ENCODE assay signal across 1 cellular context in the genomic region with DNA sequence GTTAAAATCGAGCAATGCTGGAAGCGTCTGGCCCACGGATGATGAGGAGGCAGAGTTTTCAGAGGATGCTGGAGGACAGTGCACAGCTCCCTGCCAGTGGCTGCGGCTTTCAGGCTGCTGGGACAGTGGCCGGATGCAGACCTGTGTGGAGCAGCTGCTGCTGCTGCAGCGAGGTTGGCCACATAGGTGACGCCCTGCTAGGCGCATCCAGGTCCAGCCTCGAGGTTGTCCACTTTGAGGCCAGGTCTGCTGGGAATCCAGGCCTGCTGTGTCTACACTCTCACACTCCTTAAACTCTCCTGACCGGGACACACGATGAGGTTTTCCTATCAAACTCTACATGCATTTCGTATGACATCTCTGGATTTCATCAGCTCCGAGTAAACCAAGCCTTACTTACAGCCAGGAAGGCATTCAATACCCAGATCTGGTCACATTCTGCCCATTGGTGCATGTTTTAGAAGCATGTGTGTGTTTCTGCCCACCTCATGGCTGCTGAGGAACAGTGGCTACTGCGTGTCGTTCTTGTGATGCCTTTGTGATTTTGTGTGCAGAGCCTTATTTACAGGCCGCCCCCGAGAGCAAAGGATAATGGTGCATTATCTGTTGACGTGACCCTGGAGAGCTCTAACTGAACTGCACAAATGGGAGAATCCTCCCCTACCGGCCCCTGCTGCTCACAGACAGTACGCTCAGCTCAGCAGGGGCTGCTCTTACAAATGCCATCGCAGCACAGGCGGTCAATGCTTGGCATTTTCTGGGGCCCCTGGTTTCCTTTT.
A peak's percentile ranks its signal among the peaks of the same experiment; 100 is the strongest.
TF ChIP-seq lines count a peak whose summit lies in the region.

No MANE protein-coding gene starts in this region.

TF ChIP-seq in HepG2, 621 proteins besides CTCF, POLR2A, EP300 and RAD21 (continued from another document and continues in another):
- no peak for TF ChIP-seq MZF1 (CRISPR knock-in tag; IDR thresholded peaks at IDR 0.05; ENCODE audit: borderline replicate concordance)
- TF ChIP-seq NR2F1 (CRISPR knock-in tag; IDR thresholded peaks at IDR 0.05), result no peak
- TF ChIP-seq, protein P1, sequence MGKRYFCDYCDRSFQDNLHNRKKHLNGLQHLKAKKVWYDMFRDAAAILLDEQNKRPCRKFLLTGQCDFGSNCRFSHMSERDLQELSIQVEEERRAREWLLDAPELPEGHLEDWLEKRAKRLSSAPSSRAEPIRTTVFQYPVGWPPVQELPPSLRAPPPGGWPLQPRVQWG (CRISPR knock-in tag; IDR thresholded peaks at IDR 0.05; ENCODE audit: borderline replicate concordance, low read depth), result no peak
- TF ChIP-seq, protein P2, sequence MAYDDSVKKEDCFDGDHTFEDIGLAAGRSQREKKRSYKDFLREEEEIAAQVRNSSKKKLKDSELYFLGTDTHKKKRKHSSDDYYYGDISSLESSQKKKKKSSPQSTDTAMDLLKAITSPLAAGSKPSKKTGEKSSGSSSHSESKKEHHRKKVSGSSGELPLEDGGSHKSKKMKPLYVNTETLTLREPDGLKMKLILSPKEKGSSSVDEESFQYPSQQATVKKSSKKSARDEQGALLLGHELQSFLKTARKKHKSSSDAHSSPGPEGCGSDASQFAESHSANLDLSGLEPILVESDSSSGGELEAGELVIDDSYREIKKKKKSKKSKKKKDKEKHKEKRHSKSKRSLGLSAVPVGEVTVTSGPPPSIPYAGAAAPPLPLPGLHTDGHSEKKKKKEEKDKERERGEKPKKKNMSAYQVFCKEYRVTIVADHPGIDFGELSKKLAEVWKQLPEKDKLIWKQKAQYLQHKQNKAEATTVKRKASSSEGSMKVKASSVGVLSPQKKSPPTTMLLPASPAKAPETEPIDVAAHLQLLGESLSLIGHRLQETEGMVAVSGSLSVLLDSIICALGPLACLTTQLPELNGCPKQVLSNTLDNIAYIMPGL (CRISPR knock-in tag; IDR thresholded peaks at IDR 0.05; ENCODE audit: borderline replicate concordance in 1 of 2, low read depth in 1 of 2), result 0 out of 4 replicates have a peak, but pooled peaks of 1 of the 2 experiments have one; percentile 12
- TF ChIP-seq TAF15 (IDR thresholded peaks at IDR 0.05; ENCODE audit: low read depth, low read length, poor library complexity, severe bottlenecking), result no peak
- TF ChIP-seq ZNF382 (CRISPR knock-in tag; IDR thresholded peaks at IDR 0.05; ENCODE audit: borderline replicate concordance), result no peak
- no peak for TF ChIP-seq MAFF (IDR thresholded peaks at IDR 0.05; ENCODE audit: low read depth, low read length)
- TF ChIP-seq HNRNPLL (IDR thresholded peaks at IDR 0.05; ENCODE audit: low read depth, low read length, poor library complexity, severe bottlenecking), result no peak
- no peak for TF ChIP-seq ZNF367 (CRISPR knock-in tag; IDR thresholded peaks at IDR 0.05; ENCODE audit: borderline replicate concordance)
- TF ChIP-seq ZNF850 (CRISPR knock-in tag; conservative IDR thresholded peaks at IDR 0.05), result no peak
- TF ChIP-seq, protein P3, sequence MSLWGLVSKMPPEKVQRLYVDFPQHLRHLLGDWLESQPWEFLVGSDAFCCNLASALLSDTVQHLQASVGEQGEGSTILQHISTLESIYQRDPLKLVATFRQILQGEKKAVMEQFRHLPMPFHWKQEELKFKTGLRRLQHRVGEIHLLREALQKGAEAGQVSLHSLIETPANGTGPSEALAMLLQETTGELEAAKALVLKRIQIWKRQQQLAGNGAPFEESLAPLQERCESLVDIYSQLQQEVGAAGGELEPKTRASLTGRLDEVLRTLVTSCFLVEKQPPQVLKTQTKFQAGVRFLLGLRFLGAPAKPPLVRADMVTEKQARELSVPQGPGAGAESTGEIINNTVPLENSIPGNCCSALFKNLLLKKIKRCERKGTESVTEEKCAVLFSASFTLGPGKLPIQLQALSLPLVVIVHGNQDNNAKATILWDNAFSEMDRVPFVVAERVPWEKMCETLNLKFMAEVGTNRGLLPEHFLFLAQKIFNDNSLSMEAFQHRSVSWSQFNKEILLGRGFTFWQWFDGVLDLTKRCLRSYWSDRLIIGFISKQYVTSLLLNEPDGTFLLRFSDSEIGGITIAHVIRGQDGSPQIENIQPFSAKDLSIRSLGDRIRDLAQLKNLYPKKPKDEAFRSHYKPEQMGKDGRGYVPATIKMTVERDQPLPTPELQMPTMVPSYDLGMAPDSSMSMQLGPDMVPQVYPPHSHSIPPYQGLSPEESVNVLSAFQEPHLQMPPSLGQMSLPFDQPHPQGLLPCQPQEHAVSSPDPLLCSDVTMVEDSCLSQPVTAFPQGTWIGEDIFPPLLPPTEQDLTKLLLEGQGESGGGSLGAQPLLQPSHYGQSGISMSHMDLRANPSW (CRISPR knock-in tag; IDR thresholded peaks at IDR 0.05; ENCODE audit: borderline replicate concordance), result 0 out of 2 replicates have a peak, but pooled peaks have one; percentile 21
- TF ChIP-seq NFIC (IDR thresholded peaks at IDR 0.05; ENCODE audit: low read length), result no peak
- TF ChIP-seq NFATC3 (CRISPR knock-in tag; IDR thresholded peaks at IDR 0.05), result no peak
- TF ChIP-seq, protein P4, sequence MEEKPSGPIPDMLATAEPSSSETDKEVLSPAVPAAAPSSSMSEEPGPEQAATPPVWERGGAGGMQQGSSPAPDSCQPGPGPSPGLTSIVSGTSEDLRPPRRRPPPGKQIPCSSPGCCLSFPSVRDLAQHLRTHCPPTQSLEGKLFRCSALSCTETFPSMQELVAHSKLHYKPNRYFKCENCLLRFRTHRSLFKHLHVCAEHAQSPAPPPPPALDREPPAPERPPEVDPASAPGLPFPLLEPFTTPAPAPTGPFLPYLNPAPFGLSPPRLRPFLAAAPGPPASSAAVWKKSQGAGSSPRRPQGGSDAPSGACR (CRISPR knock-in tag; IDR thresholded peaks at IDR 0.05), result peak; percentile 86; the same call in 1 of the 2 replicates
- no peak for TF ChIP-seq ZNF460 (CRISPR knock-in tag; IDR thresholded peaks at IDR 0.05; ENCODE audit: borderline replicate concordance)
- peak; percentile 79; the same call in 1 of the 2 replicates for TF ChIP-seq ZBTB38 (CRISPR knock-in tag; IDR thresholded peaks at IDR 0.05)
- no peak for TF ChIP-seq ZNF235 (CRISPR knock-in tag; IDR thresholded peaks at IDR 0.05; ENCODE audit: borderline replicate concordance)
- no peak for TF ChIP-seq MED13 (CRISPR knock-in tag; IDR thresholded peaks at IDR 0.05)
- no peak for TF ChIP-seq TOE1 (CRISPR knock-in tag; IDR thresholded peaks at IDR 0.05)
- no peak for TF ChIP-seq ZNF160 (CRISPR knock-in tag; IDR thresholded peaks at IDR 0.05)
- no peak for TF ChIP-seq NONO (IDR thresholded peaks at IDR 0.05)
- TF ChIP-seq NONO (CRISPR knock-in tag; conservative IDR thresholded peaks at IDR 0.05), result 0 out of 2 replicates have a peak, but pooled peaks have one; percentile 30
- no peak for TF ChIP-seq SIX4 (CRISPR knock-in tag; IDR thresholded peaks at IDR 0.05)
- TF ChIP-seq GABPA (IDR thresholded peaks at IDR 0.05; ENCODE audit: low read depth, low read length), result no peak
- no peak for TF ChIP-seq GABPA (CRISPR knock-in tag; IDR thresholded peaks at IDR 0.05; ENCODE audit: low read depth)
- TF ChIP-seq MTA1 (CRISPR knock-in tag; IDR thresholded peaks at IDR 0.05; ENCODE audit: borderline replicate concordance), result no peak
- no peak for TF ChIP-seq SMAD9 (CRISPR knock-in tag; IDR thresholded peaks at IDR 0.05)
- TF ChIP-seq RXRA (CRISPR knock-in tag; IDR thresholded peaks at IDR 0.05), result no peak; the same call in 1 of the 2 replicates
- TF ChIP-seq ZNF12 (CRISPR knock-in tag; IDR thresholded peaks at IDR 0.05), result no peak
- no peak for TF ChIP-seq ZC3H4 (CRISPR knock-in tag; IDR thresholded peaks at IDR 0.05; ENCODE audit: borderline replicate concordance)
- TF ChIP-seq ZNF124 (CRISPR knock-in tag; IDR thresholded peaks at IDR 0.05), result no peak
- TF ChIP-seq ZSCAN21 (CRISPR knock-in tag; IDR thresholded peaks at IDR 0.05; ENCODE audit: borderline replicate concordance), result no peak
- no peak for TF ChIP-seq ZFP36L2 (CRISPR knock-in tag; IDR thresholded peaks at IDR 0.05)
- 0 out of 2 replicates have a peak, but pooled peaks have one; percentile 60 for TF ChIP-seq ZNF451 (CRISPR knock-in tag; IDR thresholded peaks at IDR 0.05)
- peak; percentile 13 for TF ChIP-seq SMC3 (IDR thresholded peaks at IDR 0.05; ENCODE audit: low read length)
- no peak for TF ChIP-seq ZNF720 (CRISPR knock-in tag; IDR thresholded peaks at IDR 0.05)
- no peak for TF ChIP-seq ZNF879 (CRISPR knock-in tag; IDR thresholded peaks at IDR 0.05)
- TF ChIP-seq, protein P5, sequence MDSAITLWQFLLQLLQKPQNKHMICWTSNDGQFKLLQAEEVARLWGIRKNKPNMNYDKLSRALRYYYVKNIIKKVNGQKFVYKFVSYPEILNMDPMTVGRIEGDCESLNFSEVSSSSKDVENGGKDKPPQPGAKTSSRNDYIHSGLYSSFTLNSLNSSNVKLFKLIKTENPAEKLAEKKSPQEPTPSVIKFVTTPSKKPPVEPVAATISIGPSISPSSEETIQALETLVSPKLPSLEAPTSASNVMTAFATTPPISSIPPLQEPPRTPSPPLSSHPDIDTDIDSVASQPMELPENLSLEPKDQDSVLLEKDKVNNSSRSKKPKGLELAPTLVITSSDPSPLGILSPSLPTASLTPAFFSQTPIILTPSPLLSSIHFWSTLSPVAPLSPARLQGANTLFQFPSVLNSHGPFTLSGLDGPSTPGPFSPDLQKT (CRISPR knock-in tag; IDR thresholded peaks at IDR 0.05; ENCODE audit: borderline replicate concordance), result no peak
- TF ChIP-seq ZNF777 (CRISPR knock-in tag; IDR thresholded peaks at IDR 0.05), result no peak
- TF ChIP-seq, protein P6, sequence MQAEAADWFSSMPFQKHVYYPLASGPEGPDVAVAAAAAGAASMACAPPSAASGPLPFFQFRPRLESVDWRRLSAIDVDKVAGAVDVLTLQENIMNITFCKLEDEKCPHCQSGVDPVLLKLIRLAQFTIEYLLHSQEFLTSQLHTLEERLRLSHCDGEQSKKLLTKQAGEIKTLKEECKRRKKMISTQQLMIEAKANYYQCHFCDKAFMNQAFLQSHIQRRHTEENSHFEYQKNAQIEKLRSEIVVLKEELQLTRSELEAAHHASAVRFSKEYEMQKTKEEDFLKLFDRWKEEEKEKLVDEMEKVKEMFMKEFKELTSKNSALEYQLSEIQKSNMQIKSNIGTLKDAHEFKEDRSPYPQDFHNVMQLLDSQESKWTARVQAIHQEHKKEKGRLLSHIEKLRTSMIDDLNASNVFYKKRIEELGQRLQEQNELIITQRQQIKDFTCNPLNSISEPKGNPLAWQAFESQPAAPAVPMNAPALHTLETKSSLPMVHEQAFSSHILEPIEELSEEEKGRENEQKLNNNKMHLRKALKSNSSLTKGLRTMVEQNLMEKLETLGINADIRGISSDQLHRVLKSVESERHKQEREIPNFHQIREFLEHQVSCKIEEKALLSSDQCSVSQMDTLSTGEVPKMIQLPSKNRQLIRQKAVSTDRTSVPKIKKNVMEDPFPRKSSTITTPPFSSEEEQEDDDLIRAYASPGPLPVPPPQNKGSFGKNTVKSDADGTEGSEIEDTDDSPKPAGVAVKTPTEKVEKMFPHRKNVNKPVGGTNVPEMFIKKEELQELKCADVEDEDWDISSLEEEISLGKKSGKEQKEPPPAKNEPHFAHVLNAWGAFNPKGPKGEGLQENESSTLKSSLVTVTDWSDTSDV (CRISPR knock-in tag; IDR thresholded peaks at IDR 0.05), result no peak
- TF ChIP-seq, protein P7, sequence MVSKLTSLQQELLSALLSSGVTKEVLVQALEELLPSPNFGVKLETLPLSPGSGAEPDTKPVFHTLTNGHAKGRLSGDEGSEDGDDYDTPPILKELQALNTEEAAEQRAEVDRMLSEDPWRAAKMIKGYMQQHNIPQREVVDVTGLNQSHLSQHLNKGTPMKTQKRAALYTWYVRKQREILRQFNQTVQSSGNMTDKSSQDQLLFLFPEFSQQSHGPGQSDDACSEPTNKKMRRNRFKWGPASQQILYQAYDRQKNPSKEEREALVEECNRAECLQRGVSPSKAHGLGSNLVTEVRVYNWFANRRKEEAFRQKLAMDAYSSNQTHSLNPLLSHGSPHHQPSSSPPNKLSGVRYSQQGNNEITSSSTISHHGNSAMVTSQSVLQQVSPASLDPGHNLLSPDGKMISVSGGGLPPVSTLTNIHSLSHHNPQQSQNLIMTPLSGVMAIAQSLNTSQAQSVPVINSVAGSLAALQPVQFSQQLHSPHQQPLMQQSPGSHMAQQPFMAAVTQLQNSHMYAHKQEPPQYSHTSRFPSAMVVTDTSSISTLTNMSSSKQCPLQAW (CRISPR knock-in tag; IDR thresholded peaks at IDR 0.05), result peak; percentile 87
- peak; percentile 77 for TF ChIP-seq HDAC1 (CRISPR knock-in tag; IDR thresholded peaks at IDR 0.05)
- TF ChIP-seq, protein P8, sequence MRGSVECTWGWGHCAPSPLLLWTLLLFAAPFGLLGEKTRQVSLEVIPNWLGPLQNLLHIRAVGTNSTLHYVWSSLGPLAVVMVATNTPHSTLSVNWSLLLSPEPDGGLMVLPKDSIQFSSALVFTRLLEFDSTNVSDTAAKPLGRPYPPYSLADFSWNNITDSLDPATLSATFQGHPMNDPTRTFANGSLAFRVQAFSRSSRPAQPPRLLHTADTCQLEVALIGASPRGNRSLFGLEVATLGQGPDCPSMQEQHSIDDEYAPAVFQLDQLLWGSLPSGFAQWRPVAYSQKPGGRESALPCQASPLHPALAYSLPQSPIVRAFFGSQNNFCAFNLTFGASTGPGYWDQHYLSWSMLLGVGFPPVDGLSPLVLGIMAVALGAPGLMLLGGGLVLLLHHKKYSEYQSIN (CRISPR knock-in tag; IDR thresholded peaks at IDR 0.05; ENCODE audit: borderline replicate concordance), result no peak
- no peak for TF ChIP-seq ZNF3 (CRISPR knock-in tag; IDR thresholded peaks at IDR 0.05)
- no peak for TF ChIP-seq NR3C1 (CRISPR knock-in tag; IDR thresholded peaks at IDR 0.05)
- TF ChIP-seq ZSCAN22 (CRISPR knock-in tag; IDR thresholded peaks at IDR 0.05), result no peak
